8 cellular contexts compared by ENCODE assay signal in genomic region chr7:37732253-37732652, GRCh38. TPM values are rescaled to one million over a fixed set of nuclear protein-coding genes. Genes with fewer than 3 reads are reported as not detected.
DNase-seq lines count a peak whose midpoint lies in the region; ATAC-seq and TF ChIP-seq lines count a peak whose summit lies in the region.

No MANE protein-coding gene starts in this region.

- TF ChIP-seq CTCF in MM.1S (IDR thresholded peaks at IDR 0.05; ENCODE audit: low read length), result peak; percentile 78
- TF ChIP-seq CTCF in ascending aorta (IDR thresholded peaks at IDR 0.05), result peak; percentile 39 to 51 (median 40)

- no peaks in the 10 kb centered on the region for H4K20me1 ChIP-seq in MM.1S (ENCODE audit: insufficient read depth, low read length)

- H3F3A ChIP-seq in MM.1S (ENCODE audit: insufficient read depth, low read length), result no peaks in the 10 kb centered on the region

- H3K79me2 ChIP-seq in MM.1S (ENCODE audit: low read length), result no peaks in the 10 kb centered on the region

- H2AFZ ChIP-seq in MM.1S (ENCODE audit: low read length), result no peak overlapping the region

- no peak overlapping the region for H3K27ac ChIP-seq in MM.1S (ENCODE audit: low read length)
- H3K27ac ChIP-seq in ascending aorta, result no peak overlapping the region

- no peaks in the 10 kb centered on the region for H3K9me2 ChIP-seq in MM.1S (replicated peaks; ENCODE audit: insufficient read depth, low read length)

- no peaks in the 10 kb centered on the region for H3K27me3 ChIP-seq in MM.1S (replicated peaks; ENCODE audit: insufficient read depth, low read length)
- no peaks in the 10 kb centered on the region for H3K27me3 ChIP-seq in ascending aorta
- H3K27me3 ChIP-seq in MG63, result no peaks in the 10 kb centered on the region

- H3K4me1 ChIP-seq in MM.1S (ENCODE audit: low read length) (no peaks in the 10 kb centered on the region), ascending aorta (peaks cover 6 to 25% of the 10 kb centered on the region in 2 donors)

- no peak overlapping the region for H3K4me3 ChIP-seq in MM.1S (ENCODE audit: low read length)
- no peak overlapping the region for H3K4me3 ChIP-seq in ascending aorta
- no peak overlapping the region for H3K4me3 ChIP-seq in MG63

- ATAC-seq in GM21619 (IDR thresholded peaks at IDR 0.05; ENCODE audit: unreplicated experiment) (peak; percentile 69), left lobe of liver (peak; percentile 78)

- DNase-seq in NCI-H1105 treated with DMSO at 0.1 percent for 48 hours (lab: John Stamatoyannopoulos, UW) (peak; percentile 45), NCI-H1105 (lab: John Stamatoyannopoulos, UW) (no peak), MM.1S (peak; percentile 57), ascending aorta (ENCODE audit: low spot score in 2 of 2) (peak in 1 of 2 donors; percentile 67), left lobe of liver (ENCODE audit: low spot score) (no peak), MG63 (no peak)
- DNase-seq in stimulated activated CD4-positive, alpha-beta T cell treated with anti-CD3 and anti-CD28 coated beads, Interleukin-4, amount 100 ng/mL, for 24 hours, result no peak

- H3K36me3 ChIP-seq in MM.1S (replicated peaks; ENCODE audit: insufficient read depth, low read length) (no peaks in the 10 kb centered on the region), ascending aorta (no peaks in the 10 kb centered on the region), MG63 (no peaks in the 10 kb centered on the region)

- no peak overlapping the region for H3K9ac ChIP-seq in MM.1S (ENCODE audit: low read length)

- no peaks in the 10 kb centered on the region for H3K9me3 ChIP-seq in MM.1S (replicated peaks; ENCODE audit: insufficient read depth, low read length)
- no peaks in the 10 kb centered on the region for H3K9me3 ChIP-seq in ascending aorta
- H3K9me3 ChIP-seq in MG63, result no peaks in the 10 kb centered on the region

- H3K4me2 ChIP-seq in MM.1S (ENCODE audit: low read depth, low read length), result no peak overlapping the region

- intact Hi-C loops in ascending aorta (cut with DNase I), result no loop called here

RNA-seq across cellular contexts. Expression of gene GPR141, which starts 48.7 kb away (rescaled TPM):
- not detected for total RNA-seq in ascending aorta
- not detected for total RNA-seq in left lobe of liver
- total RNA-seq in MG63 (2014; rRNA removed; shearing (Covaris generic); ENCODE audit: low replicate concordance), result not detected in 2 replicates

Comparison
In these comparisons a context has a peak if more than half of its experiments do, and no peak if none do; other contexts are left out.
1. DNase-seq: peak in NCI-H1105 treated with DMSO at 0.1 percent for 48 hours (single experiment) and MM.1S (single experiment); none in NCI-H1105 (single experiment), left lobe of liver (single experiment), MG63 (single experiment) and stimulated activated CD4-positive, alpha-beta T cell treated with anti-CD3 and anti-CD28 coated beads, Interleukin-4, amount 100 ng/mL, for 24 hours (single experiment).